ENCODE assay signal across 21 cellular contexts in the genomic region with DNA sequence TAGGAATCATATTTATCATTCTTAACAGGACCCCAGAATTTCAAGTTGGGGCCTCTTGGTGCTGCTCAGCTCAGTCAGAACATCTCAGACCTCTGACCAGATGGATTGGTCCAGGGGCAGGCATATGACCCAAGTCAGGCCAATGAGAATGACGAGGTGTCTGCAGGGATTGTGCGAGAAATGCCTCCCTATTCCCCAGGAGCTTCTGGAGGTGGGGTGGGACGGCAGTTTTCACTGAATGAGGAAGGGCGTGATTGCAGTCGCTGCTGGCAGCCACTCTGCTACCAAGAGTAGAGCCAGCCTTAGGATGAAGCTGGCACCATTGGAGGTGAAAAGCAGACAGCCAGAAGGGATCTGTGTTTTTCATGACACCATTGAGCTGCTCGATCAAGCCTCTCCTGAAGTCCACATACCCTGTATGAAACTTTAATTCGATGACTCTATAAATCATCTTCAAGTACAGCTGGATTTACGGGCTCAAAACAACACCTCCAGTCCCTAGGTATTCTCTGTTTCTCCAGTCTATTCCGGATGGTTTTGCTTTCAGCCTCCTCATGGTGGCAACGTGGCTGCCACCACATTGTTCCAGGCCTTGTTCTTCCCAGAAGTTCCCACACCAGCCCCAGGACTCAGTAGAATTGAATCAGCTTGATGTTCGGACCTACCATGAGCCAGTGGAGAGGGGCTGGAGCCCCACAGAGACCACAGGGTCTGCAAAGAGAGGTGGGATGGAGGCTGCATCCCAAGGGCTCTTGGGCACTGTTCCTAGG.
DNase-seq lines count a peak whose midpoint lies in the region; ATAC-seq and TF ChIP-seq lines count a peak whose summit lies in the region.
"Had no signal": no experiment of that assay in that cellular context is flagged by ENCODE, and none has a peak within 500 bp of the region (broad histone marks: within the 10 kb centered on the region; RNA-seq: fewer than 3 reads in every experiment).

No MANE protein-coding gene starts in this region.

- H3K4me2 ChIP-seq in neuronal stem cell (ENCODE audit: insufficient read depth, low read length, poor library complexity, severe bottlenecking): no peak overlapping the region
- H3K4me2 ChIP-seq: KMS-11, PC-9 had no signal

- no peak overlapping the region for H3K4ac ChIP-seq in neuronal stem cell (ENCODE audit: low read length)

- H3K14ac ChIP-seq in neuronal stem cell (ENCODE audit: low read length): no peak overlapping the region

- ATAC-seq in GM18909 (IDR thresholded peaks at IDR 0.05; ENCODE audit: poor library complexity, unreplicated experiment) (no peak), GM21825 (IDR thresholded peaks at IDR 0.05; ENCODE audit: unreplicated experiment) (no peak), GM18858 (IDR thresholded peaks at IDR 0.05; ENCODE audit: unreplicated experiment) (no peak)
- ATAC-seq: HCT116 had no signal

- H2BK12ac ChIP-seq in neuronal stem cell (ENCODE audit: low read length): no peak overlapping the region

- no peak overlapping the region for H2BK120ac ChIP-seq in neuronal stem cell (ENCODE audit: low read depth, low read length)

- H3K18ac ChIP-seq in neuronal stem cell (ENCODE audit: low read length): no peak overlapping the region

- no peak overlapping the region for H3K4me3 ChIP-seq in neuronal stem cell (ENCODE audit: low read length in 2 of 2)
- H3K4me3 ChIP-seq: PC-9, SJSA1 had no signal

- no peak overlapping the region for H4K8ac ChIP-seq in neuronal stem cell (ENCODE audit: low read depth, low read length)

- H2AK5ac ChIP-seq in neuronal stem cell (ENCODE audit: low read depth, low read length): peak overlapping the region; percentile 39

- H2BK5ac ChIP-seq in neuronal stem cell (ENCODE audit: low read length): no peak overlapping the region

- in situ Hi-C loops in GM13976 (cut with MboI; ENCODE audit: low sequenced_read_pairs, unreplicated experiment): no loop called here

- peak; percentile 21 for DNase-seq in activated CD8-positive, alpha-beta memory T cell treated with anti-CD3 and anti-CD28 coated beads for 24 hours
- DNase-seq in activated CD8-positive, alpha-beta memory T cell treated with anti-CD3 and anti-CD28 coated beads, Interleukin-2, amount 50 U/mL, for 4 hours: no peak
- peak; percentile 6 for DNase-seq in GM13976 (ENCODE audit: low spot score)
- DNase-seq in islet precursor cell: peak; percentile 28
- DNase-seq in neuronal stem cell (ENCODE audit: low spot score): no peak
- DNase-seq: 8988T; CD4-positive, CD25-positive, alpha-beta regulatory T cell; MM.1S; NCI-H2029; NCI-H446 treated with DMSO at 0.1 percent for 48 hours; NCI-H82; NK-92 treated with Interleukin-12 subunit alpha and Interleukin-12 subunit beta, amount 100 ng/mL, for 24 hours; PC-9; Right ventricle myocardium superior had no signal

- no peak overlapping the region for H2BK15ac ChIP-seq in neuronal stem cell (ENCODE audit: low read length)

- no CpG with 5 or more reads among the region's 11 CpGs for WGBS in neuronal stem cell (ENCODE audit: extremely low coverage in 2 of 2, insufficient read length in 2 of 2, insufficient replicate concordance in 1 of 2), 2 donors

- no peaks in the 10 kb centered on the region for H3K27me3 ChIP-seq in neuronal stem cell (ENCODE audit: control insufficient read depth in 3 of 3, insufficient read depth in 3 of 3, low read depth in 1 of 3, low read length in 3 of 3)
- H3K27me3 ChIP-seq: SJSA1 had no signal

- no peaks in the 10 kb centered on the region for H3K79me1 ChIP-seq in neuronal stem cell (ENCODE audit: low read depth, low read length)

- H3K9ac ChIP-seq in neuronal stem cell (ENCODE audit: low read depth, low read length, poor library complexity): no peak overlapping the region
- H3K9ac ChIP-seq: KMS-11 had no signal

- H3K36me3 ChIP-seq in neuronal stem cell (replicated peaks in 1 of 2; ENCODE audit: control insufficient read depth in 2 of 2, insufficient read depth in 2 of 2, low read length in 2 of 2): no peaks in the 10 kb centered on the region
- H3K36me3 ChIP-seq: SJSA1 had no signal

- H4K91ac ChIP-seq in neuronal stem cell (ENCODE audit: low read depth, low read length, poor library complexity): peak overlapping the region; percentile 53

- no peak overlapping the region for H3K27ac ChIP-seq in neuronal stem cell (replicated peaks; ENCODE audit: low read length)
- H3K27ac ChIP-seq: HL-60, KMS-11, PC-9, SJSA1 had no signal

- H3K4me1 ChIP-seq in neuronal stem cell (ENCODE audit: control insufficient read depth in 2 of 2, insufficient read depth in 1 of 2, low read depth in 1 of 2, low read length in 2 of 2): peaks cover 1 to 8% of the 10 kb centered on the region in 2 donors
- H3K4me1 ChIP-seq: SJSA1 had no signal

- H3K23ac ChIP-seq in neuronal stem cell (ENCODE audit: low read depth, low read length, poor library complexity): no peak overlapping the region

- H3K9me3 ChIP-seq in neuronal stem cell (replicated peaks in 1 of 2; ENCODE audit: control insufficient read depth in 2 of 2, insufficient read depth in 1 of 2, low read depth in 1 of 2, low read length in 2 of 2): no peaks in the 10 kb centered on the region

- no peak for TF ChIP-seq CTCF in GM13976 (IDR thresholded peaks at IDR 0.05; ENCODE audit: borderline replicate concordance, control extremely low read depth, extremely low read depth, insufficient read depth, missing control alignments)

- no peak overlapping the region for H2AFZ ChIP-seq in neuronal stem cell (ENCODE audit: low read length)
- H2AFZ ChIP-seq: PC-9 had no signal

Comparison
In these comparisons a context has a peak if more than half of its experiments do, and no peak if none do; other contexts are left out.
1. DNase-seq: peak in activated CD8-positive, alpha-beta memory T cell treated with anti-CD3 and anti-CD28 coated beads for 24 hours (single experiment), GM13976 (single experiment) and islet precursor cell (single experiment); none in activated CD8-positive, alpha-beta memory T cell treated with anti-CD3 and anti-CD28 coated beads, Interleukin-2, amount 50 U/mL, for 4 hours (single experiment) and neuronal stem cell (single experiment).